ENCODE assay signal across 21 cellular contexts in genomic region chr1:15453773-15454172, GRCh38. TPM values are rescaled to one million over a fixed set of nuclear protein-coding genes. Genes with fewer than 3 reads are reported as not detected.
"Had no signal": no experiment of that assay in that cellular context is flagged by ENCODE, and none has a peak within 500 bp of the region (broad histone marks: within the 10 kb centered on the region; RNA-seq: fewer than 3 reads in every experiment).

No MANE protein-coding gene starts in this region.

- H3K4me1 ChIP-seq: lower lobe of right lung, neural progenitor cell, spleen had no signal

- H3K27ac ChIP-seq: lower lobe of right lung, neural progenitor cell, spleen had no signal

- H2AFZ ChIP-seq: neural progenitor cell had no signal

- H3K27me3 ChIP-seq: neural progenitor cell, spleen had no signal

- H3K36me3 ChIP-seq: lower lobe of right lung, neural progenitor cell, spleen had no signal

- H3K4me1 Mint-ChIP-seq: activated naive CD8-positive, alpha-beta T cell treated with anti-CD3 and anti-CD28 coated beads for 36 hours; central memory CD8-positive, alpha-beta T cell; immature natural killer cell; stimulated activated memory B cell treated with anti-CD40 and anti-IgM and Interleukin-4, amounts not matched to agents 10 μg/mL and 1 μg/mL and 100 μg/mL, for 72 hours had no signal

- H3K4me2 ChIP-seq: neural progenitor cell had no signal

- H3K9me3 ChIP-seq: lower lobe of right lung, spleen had no signal

- H3K4me3 ChIP-seq: lower lobe of right lung, neural progenitor cell, spleen had no signal

- DNase-seq: activated CD4-positive, alpha-beta memory T cell treated with anti-CD3 and anti-CD28 coated beads for 36 hours; activated CD4-positive, alpha-beta T cell treated with anti-CD3 and anti-CD28 coated beads for 1 hour; activated gamma-delta T cell treated with Interleukin-2 at 50 U/mL for 16 hours; activated naive CD8-positive, alpha-beta T cell treated with anti-CD3 and anti-CD28 coated beads for 36 hours; activated T-cell treated with anti-CD3 and anti-CD28 coated beads, Interleukin-2, amount 50 U/mL, for 48 hours; endodermal cell; erythroblast; immature natural killer cell; left cardiac atrium; lower lobe of right lung; midbrain; retina; spleen; stimulated activated CD4-positive, alpha-beta T cell treated with anti-CD3 and anti-CD28 coated beads, Interleukin-1b, Interleukin-23, amount 100 ng/mL, for 48 hours; substantia nigra; T-helper 9 cell; trophoblast cell had no signal

- H3K9me3 Mint-ChIP-seq: activated CD4-positive, alpha-beta memory T cell treated with anti-CD3 and anti-CD28 coated beads for 36 hours; activated naive CD8-positive, alpha-beta T cell treated with anti-CD3 and anti-CD28 coated beads for 36 hours; central memory CD8-positive, alpha-beta T cell; immature natural killer cell; neural progenitor cell; stimulated activated memory B cell treated with anti-CD40 and anti-IgM and Interleukin-4, amounts not matched to agents 10 μg/mL and 1 μg/mL and 100 μg/mL, for 72 hours had no signal

- H3K36me3 Mint-ChIP-seq: activated CD4-positive, alpha-beta memory T cell treated with anti-CD3 and anti-CD28 coated beads for 36 hours; activated naive CD8-positive, alpha-beta T cell treated with anti-CD3 and anti-CD28 coated beads for 36 hours; immature natural killer cell; neural progenitor cell; stimulated activated memory B cell treated with anti-CD40 and anti-IgM and Interleukin-4, amounts not matched to agents 10 μg/mL and 1 μg/mL and 100 μg/mL, for 72 hours had no signal

- H3K9ac ChIP-seq: neural progenitor cell had no signal

- ATAC-seq: left cardiac atrium; lower lobe of right lung; stimulated activated memory B cell treated with anti-CD40 and anti-IgM and Interleukin-4, amounts not matched to agents 10 μg/mL and 1 μg/mL and 100 μg/mL, for 72 hours had no signal

- H3K4me3 Mint-ChIP-seq: activated CD4-positive, alpha-beta memory T cell treated with anti-CD3 and anti-CD28 coated beads for 36 hours; activated naive CD8-positive, alpha-beta T cell treated with anti-CD3 and anti-CD28 coated beads for 36 hours; central memory CD8-positive, alpha-beta T cell; endodermal cell; immature natural killer cell; neural progenitor cell; stimulated activated memory B cell treated with anti-CD40 and anti-IgM and Interleukin-4, amounts not matched to agents 10 μg/mL and 1 μg/mL and 100 μg/mL, for 72 hours had no signal

- H3K27ac Mint-ChIP-seq: activated CD4-positive, alpha-beta memory T cell treated with anti-CD3 and anti-CD28 coated beads for 36 hours; activated naive CD8-positive, alpha-beta T cell treated with anti-CD3 and anti-CD28 coated beads for 36 hours; endodermal cell; immature natural killer cell; neural progenitor cell; stimulated activated memory B cell treated with anti-CD40 and anti-IgM and Interleukin-4, amounts not matched to agents 10 μg/mL and 1 μg/mL and 100 μg/mL, for 72 hours had no signal

RNA-seq across cellular contexts. Expression of gene CELA2A, which starts 2.8 kb away (rescaled TPM):
- total RNA-seq: activated CD4-positive, alpha-beta memory T cell treated with anti-CD3 and anti-CD28 coated beads for 36 hours; activated naive CD8-positive, alpha-beta T cell treated with anti-CD3 and anti-CD28 coated beads for 36 hours; dermis microvascular lymphatic vessel endothelial cell; endodermal cell; left cardiac atrium; lower lobe of right lung had no signal
- polyA plus RNA-seq: immature natural killer cell had no signal

RNA-seq across cellular contexts. Expression of gene CTRC, which starts 15.5 kb away (rescaled TPM):
- total RNA-seq: dermis microvascular lymphatic vessel endothelial cell, endodermal cell, left cardiac atrium, lower lobe of right lung had no signal
- polyA plus RNA-seq: immature natural killer cell had no signal

RNA-seq across cellular contexts. Expression of gene CELA2B, which starts 22.1 kb away (rescaled TPM):
- total RNA-seq: activated CD4-positive, alpha-beta memory T cell treated with anti-CD3 and anti-CD28 coated beads for 36 hours; activated naive CD8-positive, alpha-beta T cell treated with anti-CD3 and anti-CD28 coated beads for 36 hours; dermis microvascular lymphatic vessel endothelial cell; endodermal cell; left cardiac atrium; lower lobe of right lung; spleen had no signal
- polyA plus RNA-seq: immature natural killer cell had no signal
